In the genomic region with DNA sequence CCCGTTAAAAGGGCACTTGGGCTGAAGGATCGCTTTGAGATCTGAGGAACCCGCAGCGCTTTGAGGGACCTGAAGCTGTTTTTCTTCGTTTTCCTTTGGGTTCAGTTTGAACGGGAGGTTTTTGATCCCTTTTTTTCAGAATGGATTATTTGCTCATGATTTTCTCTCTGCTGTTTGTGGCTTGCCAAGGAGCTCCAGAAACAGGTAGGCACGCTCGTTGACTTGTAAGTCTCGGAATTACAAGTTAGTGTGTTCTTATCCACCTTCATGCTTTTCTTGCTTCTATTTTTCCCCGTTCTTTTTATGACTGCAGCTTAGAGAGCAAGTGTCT, we compare ENCODE assay signal across 8 cellular contexts. TPM values are rescaled to one million over a fixed set of nuclear protein-coding genes. Genes with fewer than 3 reads are reported as not detected.
DNase-seq lines count a peak whose midpoint lies in the region; ATAC-seq, FAIRE-seq and TF ChIP-seq lines count a peak whose summit lies in the region.

No MANE protein-coding gene starts in this region.

- H3K4me3 Mint-ChIP-seq in activated naive CD4-positive, alpha-beta T cell treated with anti-CD3 and anti-CD28 coated beads for 36 hours, result peak overlapping the region; percentile 79
- H3K4me3 Mint-ChIP-seq in activated B cell treated with CpG ODN at 0.5 μM for 24 hours, result peak overlapping the region; percentile 86

- no peak for DNase-seq in activated naive CD4-positive, alpha-beta T cell treated with anti-CD3 and anti-CD28 coated beads for 36 hours
- DNase-seq in activated naive CD4-positive, alpha-beta T cell (lab: John Stamatoyannopoulos, UW), result no peak
- DNase-seq in activated B cell treated with CpG ODN at 0.5 μM for 24 hours, result no peak
- no peak for DNase-seq in keratinocyte (ENCODE audit: low read depth, low spot score)
- no peak for DNase-seq in tibial nerve (ENCODE audit: low spot score in 2 of 2)
- no peak for DNase-seq in central memory CD4-positive, alpha-beta T cell
- no peak for DNase-seq in HuH-7.5 (ENCODE audit: low spot score)
- no peak for DNase-seq in NCI-H1105 treated with DMSO at 0.1 percent for 48 hours (lab: John Stamatoyannopoulos, UW)

- POLR2A ChIA-PET in activated B cell treated with CpG ODN at 0.5 μM for 24 hours (lab: Charles Lee), result interaction anchor here (0.6 to 1.0 kb wide), 3 partner anchors 177 to 636 kb away, joined by 3 to 6 read pairs (median 4); no protein-coding TSS in a partner anchor

- peaks cover 20% of the 10 kb centered on the region for H3K79me2 ChIP-seq in keratinocyte (ENCODE audit: control insufficient read depth, insufficient read depth, low read length)

- H3K9me3 ChIP-seq in keratinocyte (ENCODE audit: control insufficient read depth, low read depth, low read length) (no peaks in the 10 kb centered on the region), tibial nerve (no peaks in the 10 kb centered on the region)

- no peak for TF ChIP-seq POLR2A in tibial nerve (IDR thresholded peaks at IDR 0.05)

- H3K4me1 ChIP-seq in keratinocyte (ENCODE audit: control insufficient read depth, extremely low read depth, insufficient read depth, low read length), result peaks cover 63% of the 10 kb centered on the region
- peaks cover 0 to 20% (median 0%) of the 10 kb centered on the region in 4 donors for H3K4me1 ChIP-seq in tibial nerve

- H3K9ac ChIP-seq in keratinocyte (ENCODE audit: control insufficient read depth, extremely low read depth, insufficient read depth, low read length), result peak overlapping the region; percentile 87

- 4% methylated on average over 10 of the region's 10 CpGs for WGBS in tibial nerve, 2 donors

- peak overlapping the region; percentile 95 for H3K4me2 ChIP-seq in keratinocyte (ENCODE audit: control insufficient read depth, extremely low read depth, insufficient read depth, low read depth, low read length)

- H3K27me3 Mint-ChIP-seq in activated naive CD4-positive, alpha-beta T cell treated with anti-CD3 and anti-CD28 coated beads for 36 hours (ENCODE audit: low read depth), result peaks cover 26% of the 10 kb centered on the region
- peaks cover 36% of the 10 kb centered on the region for H3K27me3 Mint-ChIP-seq in activated B cell treated with CpG ODN at 0.5 μM for 24 hours

- intact Hi-C loops in activated naive CD4-positive, alpha-beta T cell treated with anti-CD3 and anti-CD28 coated beads for 36 hours (cut with micrococcal nuclease), result loop anchor here (1.0 to 5.0 kb wide), 3 partner anchors 214 to 672 kb away; no protein-coding TSS in a partner anchor
- intact Hi-C loops in activated B cell treated with CpG ODN at 0.5 μM for 24 hours (cut with micrococcal nuclease), result loop anchor here (1.0 kb wide), 1 partner anchor 315 kb away; no protein-coding TSS in a partner anchor

- H3K4me3 ChIP-seq in keratinocyte (ENCODE audit: control insufficient read depth in 2 of 3, extremely low read depth in 1 of 3, insufficient read depth in 2 of 3, low read depth in 1 of 3, low read length in 3 of 3) (peak overlapping the region; percentile 59 to 99 (median 97)), tibial nerve (peak overlapping the region; percentile 32 to 48 (median 44))

- peak overlapping the region; percentile 39 for H2AFZ ChIP-seq in keratinocyte (ENCODE audit: control insufficient read depth, low read length)

- peaks cover 14% of the 10 kb centered on the region for H3K4me1 Mint-ChIP-seq in activated naive CD4-positive, alpha-beta T cell treated with anti-CD3 and anti-CD28 coated beads for 36 hours (ENCODE audit: low read depth)
- peaks cover 15% of the 10 kb centered on the region for H3K4me1 Mint-ChIP-seq in activated B cell treated with CpG ODN at 0.5 μM for 24 hours

- H3K27ac Mint-ChIP-seq in activated naive CD4-positive, alpha-beta T cell treated with anti-CD3 and anti-CD28 coated beads for 36 hours, result no peak overlapping the region
- no peak overlapping the region for H3K27ac Mint-ChIP-seq in activated B cell treated with CpG ODN at 0.5 μM for 24 hours

- TF ChIP-seq CTCF in activated B cell treated with CpG ODN at 0.5 μM for 24 hours (IDR thresholded peaks at IDR 0.05), result no peak
- no peak for TF ChIP-seq CTCF in keratinocyte (optimal IDR thresholded peaks at IDR 0.05 in 1 of 3, IDR thresholded peaks at IDR 0.05 in 1 of 3, conservative IDR thresholded peaks at IDR 0.05 in 1 of 3; ENCODE audit: extremely low read depth in 1 of 3, insufficient read depth in 2 of 3, low read length in 3 of 3)
- peak in 2 of 5 experiments; percentile 0 to 2 for TF ChIP-seq CTCF in tibial nerve (IDR thresholded peaks at IDR 0.05)

- dilution Hi-C loops in keratinocyte (cut with MboI; ENCODE audit: extremely low pct_ligation_motif_present, low sequenced_read_pairs), result no loop called here

- no peaks in the 10 kb centered on the region for H3K27me3 ChIP-seq in keratinocyte (ENCODE audit: control insufficient read depth, extremely low read depth, insufficient read depth, low read length)
- peaks cover 0 to 22% of the 10 kb centered on the region in 2 donors for H3K27me3 ChIP-seq in tibial nerve

- no peak for TF ChIP-seq EP300 in tibial nerve (IDR thresholded peaks at IDR 0.05)

- H3K27ac ChIP-seq in keratinocyte (ENCODE audit: control insufficient read depth, insufficient read depth, low read length) (peak overlapping the region; percentile 84), tibial nerve (peak overlapping the region in 2 of 4 donors; percentile 41 to 84)

- FAIRE-seq in keratinocyte (lab: Jason Lieb, UNC), result no peak

- H3K9me1 ChIP-seq in keratinocyte (ENCODE audit: control insufficient read depth, extremely low read depth, insufficient read depth, low read length), result no peaks in the 10 kb centered on the region

- no peaks in the 10 kb centered on the region for H3K9me3 Mint-ChIP-seq in activated naive CD4-positive, alpha-beta T cell treated with anti-CD3 and anti-CD28 coated beads for 36 hours
- H3K9me3 Mint-ChIP-seq in activated B cell treated with CpG ODN at 0.5 μM for 24 hours, result no peaks in the 10 kb centered on the region

- no peak for ATAC-seq in activated B cell treated with CpG ODN at 0.5 μM for 24 hours (ENCODE audit: low read depth)

- no peaks in the 10 kb centered on the region for H4K20me1 ChIP-seq in keratinocyte (ENCODE audit: control insufficient read depth, extremely low read depth, insufficient read depth, low read length)

- peaks cover 6 to 25% of the 10 kb centered on the region in 2 experiments for H3K36me3 ChIP-seq in keratinocyte (ENCODE audit: control insufficient read depth in 2 of 2, extremely low read depth in 1 of 2, insufficient read depth in 2 of 2, low read length in 2 of 2)
- peaks cover 0 to 3% (median 0%) of the 10 kb centered on the region in 3 donors for H3K36me3 ChIP-seq in tibial nerve

- CTCF ChIA-PET in activated naive CD4-positive, alpha-beta T cell treated with anti-CD3 and anti-CD28 coated beads for 36 hours (lab: Charles Lee), result interaction anchor here (0.6 to 2.7 kb wide), 19 partner anchors 10 to 707 kb away, joined by 3 to 31 read pairs (median 3); no protein-coding TSS in a partner anchor
- CTCF ChIA-PET in activated B cell treated with CpG ODN at 0.5 μM for 24 hours (lab: Charles Lee), result interaction anchor here (0.6 to 3.7 kb wide), 12 partner anchors 10 to 635 kb away, joined by 3 to 42 read pairs (median 4); no protein-coding TSS in a partner anchor

- H3K36me3 Mint-ChIP-seq in activated naive CD4-positive, alpha-beta T cell treated with anti-CD3 and anti-CD28 coated beads for 36 hours (ENCODE audit: low read depth), result no peaks in the 10 kb centered on the region
- H3K36me3 Mint-ChIP-seq in activated B cell treated with CpG ODN at 0.5 μM for 24 hours (ENCODE audit: low read depth), result no peaks in the 10 kb centered on the region

RNA-seq across cellular contexts. Expression of gene EDN1, which starts 0.3 kb away (rescaled TPM):
- under 1 TPM; 0.15 to 0.24 TPM for total RNA-seq in activated naive CD4-positive, alpha-beta T cell treated with anti-CD3 and anti-CD28 coated beads for 36 hours
- total RNA-seq in activated B cell treated with CpG ODN at 0.5 μM for 24 hours (0.56 and 0.91 TPM in 2 replicates), tibial nerve (10 to 100 TPM; 18.2 to 48.8 (median 38.3) TPM)
- polyA plus RNA-seq in keratinocyte, result 17.2 to 19.7 TPM (median 18.0 TPM) in 3 replicates
- polyA plus RNA-seq in keratinocyte (2011; ENCODE audit: low read depth), result 13.7 TPM
- polyA plus RNA-seq in keratinocyte (2011; cell fraction: cytosol; rRNA removed), result 8.8 and 14.9 TPM in 2 replicates
- 41.0 and 50.4 TPM in 2 replicates for polyA plus RNA-seq in keratinocyte (2011; cell fraction: nucleus; rRNA removed)
- 13.0 and 13.5 TPM in 2 replicates for polyA plus RNA-seq in keratinocyte (2012; ENCODE audit: low replicate concordance)
- polyA minus RNA-seq in keratinocyte, result 6.3 to 7.3 TPM (median 7.1 TPM) in 3 replicates
- polyA minus RNA-seq in keratinocyte (2011; cell fraction: cytosol; rRNA and poly(A)+ RNA removed), result 9.4 TPM
- 11.9 and 12.2 TPM in 2 replicates for polyA minus RNA-seq in keratinocyte (2011; cell fraction: nucleus; rRNA and poly(A)+ RNA removed)

Comparison
In these comparisons a context has a peak if more than half of its experiments do, and no peak if none do; other contexts are left out.
1. RNA of gene EDN1, which starts 0.3 kb away (total RNA-seq): 18.2 to 48.8 TPM in tibial nerve; 0.56 to 0.91 TPM in activated B cell treated with CpG ODN at 0.5 μM for 24 hours and 0.15 to 0.24 TPM in activated naive CD4-positive, alpha-beta T cell treated with anti-CD3 and anti-CD28 coated beads for 36 hours; every median in the first group is over 10 times any median in the second.